In genomic region chr16:23903001-23903414, GRCh38 we compare ENCODE assay signal across 15 cellular contexts.
DNase-seq lines count a peak whose midpoint lies in the region; ATAC-seq and TF ChIP-seq lines count a peak whose summit lies in the region.
"Had no signal": no experiment of that assay in that cellular context is flagged by ENCODE, and none has a peak within 500 bp of the region (broad histone marks: within the 10 kb centered on the region; RNA-seq: fewer than 3 reads in every experiment).

No MANE protein-coding gene starts in this region.

- H3K9me3 ChIP-seq in breast epithelium (no peaks in the 10 kb centered on the region), vagina (no peaks in the 10 kb centered on the region), gastrocnemius medialis (no peaks in the 10 kb centered on the region)
- H3K9me3 ChIP-seq: pancreas had no signal

- TF ChIP-seq POLR2A in breast epithelium (IDR thresholded peaks at IDR 0.05) (no peak), vagina (IDR thresholded peaks at IDR 0.05) (no peak), gastrocnemius medialis (IDR thresholded peaks at IDR 0.05) (no peak)

- DNase-seq in MCF 10A (ENCODE audit: unreplicated experiment): peak; percentile 73
- no peak for DNase-seq in breast epithelium (ENCODE audit: low spot score in 2 of 2)
- peak; percentile 78 for DNase-seq in RPMI7951 (ENCODE audit: low read depth)
- no peak for DNase-seq in effector memory CD8-positive, alpha-beta T cell
- no peak for DNase-seq in vagina (ENCODE audit: extremely low spot score in 2 of 2)
- no peak for DNase-seq in NCI-H748 (lab: John Stamatoyannopoulos, UW; ENCODE audit: unreplicated experiment)
- no peak for DNase-seq in gastrocnemius medialis
- DNase-seq: activated CD8-positive, alpha-beta memory T cell treated with anti-CD3 and anti-CD28 coated beads for 24 hours; activated naive CD4-positive, alpha-beta T cell; HCEC 1CT; NCI-H82; pancreas; T-helper 9 cell had no signal

- TF ChIP-seq CTCF in MCF 10A (IDR thresholded peaks at IDR 0.05; ENCODE audit: unreplicated experiment): no peak
- TF ChIP-seq CTCF in breast epithelium (IDR thresholded peaks at IDR 0.05): no peak
- no peak for TF ChIP-seq CTCF in vagina (IDR thresholded peaks at IDR 0.05)
- no peak for TF ChIP-seq CTCF in gastrocnemius medialis (IDR thresholded peaks at IDR 0.05 in 4 of 5, conservative IDR thresholded peaks at IDR 0.05 in 1 of 5)

- ATAC-seq in effector memory CD8-positive, alpha-beta T cell (replicated peaks): no peak
- no peak for ATAC-seq in stimulated activated memory B cell treated with anti-CD40 and anti-IgM and Interleukin-4, amounts not matched to agents 10 μg/mL and 1 μg/mL and 100 μg/mL, for 72 hours
- ATAC-seq in gastrocnemius medialis: no peak
- ATAC-seq: pancreas had no signal

- H3K36me3 Mint-ChIP-seq in MCF 10A (ENCODE audit: insufficient read depth, unreplicated experiment): no peaks in the 10 kb centered on the region
- no peaks in the 10 kb centered on the region for H3K36me3 Mint-ChIP-seq in effector memory CD8-positive, alpha-beta T cell (ENCODE audit: insufficient read depth)
- H3K36me3 Mint-ChIP-seq in stimulated activated memory B cell treated with anti-CD40 and anti-IgM and Interleukin-4, amounts not matched to agents 10 μg/mL and 1 μg/mL and 100 μg/mL, for 72 hours: peaks cover 25% of the 10 kb centered on the region

- no peak overlapping the region for H3K4me3 Mint-ChIP-seq in MCF 10A (ENCODE audit: unreplicated experiment)
- peak overlapping the region in 1 of 2 donors; percentile 8 for H3K4me3 Mint-ChIP-seq in effector memory CD8-positive, alpha-beta T cell
- no peak overlapping the region for H3K4me3 Mint-ChIP-seq in stimulated activated memory B cell treated with anti-CD40 and anti-IgM and Interleukin-4, amounts not matched to agents 10 μg/mL and 1 μg/mL and 100 μg/mL, for 72 hours

- H3K27ac ChIP-seq in breast epithelium: no peak overlapping the region
- no peak overlapping the region for H3K27ac ChIP-seq in vagina
- H3K27ac ChIP-seq in gastrocnemius medialis: no peak overlapping the region
- H3K27ac ChIP-seq: cardiac muscle cell, pancreas had no signal

- POLR2A ChIA-PET in MCF 10A (lab: Yijun Ruan, JAX): interaction anchor here (0.7 to 3.9 kb wide), 3 partner anchors 10 to 101 kb away, joined by 3 to 21 read pairs (median 11); no protein-coding TSS in a partner anchor

- in situ Hi-C loops in gastrocnemius medialis (cut with MboI; ENCODE audit: low sequenced_read_pairs in 4 of 4): no loop called here

- H3K36me3 ChIP-seq in breast epithelium: no peaks in the 10 kb centered on the region
- no peaks in the 10 kb centered on the region for H3K36me3 ChIP-seq in vagina
- no peaks in the 10 kb centered on the region for H3K36me3 ChIP-seq in gastrocnemius medialis
- H3K36me3 ChIP-seq: cardiac muscle cell, pancreas had no signal

- CTCF ChIA-PET in MCF 10A (lab: Yijun Ruan, JAX): interaction anchor here (1.0 to 4.0 kb wide), 3 partner anchors 10 to 139 kb away, joined by 3 to 22 read pairs (median 4); no protein-coding TSS in a partner anchor

- H3K4me1 ChIP-seq in breast epithelium: no peaks in the 10 kb centered on the region
- peaks cover 14% of the 10 kb centered on the region for H3K4me1 ChIP-seq in vagina
- no peaks in the 10 kb centered on the region for H3K4me1 ChIP-seq in gastrocnemius medialis
- H3K4me1 ChIP-seq: pancreas had no signal

- H3K9me3 Mint-ChIP-seq in MCF 10A (ENCODE audit: unreplicated experiment): no peaks in the 10 kb centered on the region
- no peaks in the 10 kb centered on the region for H3K9me3 Mint-ChIP-seq in effector memory CD8-positive, alpha-beta T cell
- H3K9me3 Mint-ChIP-seq in stimulated activated memory B cell treated with anti-CD40 and anti-IgM and Interleukin-4, amounts not matched to agents 10 μg/mL and 1 μg/mL and 100 μg/mL, for 72 hours: no peaks in the 10 kb centered on the region

- no TSS peak for BruUV-seq in MCF 10A (replicated peaks; lab: Mats Ljungman, UMichigan)

- H3K27ac Mint-ChIP-seq in MCF 10A (ENCODE audit: low read depth, unreplicated experiment): no peak overlapping the region
- H3K27ac Mint-ChIP-seq in effector memory CD8-positive, alpha-beta T cell: peak overlapping the region; percentile 84 to 87
- H3K27ac Mint-ChIP-seq in stimulated activated memory B cell treated with anti-CD40 and anti-IgM and Interleukin-4, amounts not matched to agents 10 μg/mL and 1 μg/mL and 100 μg/mL, for 72 hours: peak overlapping the region; percentile 85

- H3K4me3 ChIP-seq in breast epithelium (no peak overlapping the region), vagina (no peak overlapping the region), gastrocnemius medialis (no peak overlapping the region)
- H3K4me3 ChIP-seq: cardiac muscle cell, pancreas had no signal

- intact Hi-C loops in MCF 10A (cut with micrococcal nuclease) (no loop called here), breast epithelium (cut with DNase I; ENCODE audit: low total_unique reads) (no loop called here), vagina (cut with DNase I) (no loop called here), gastrocnemius medialis (cut with DNase I; ENCODE audit: low total_unique reads) (no loop called here)

- H3K4me1 Mint-ChIP-seq in MCF 10A (ENCODE audit: insufficient read depth, unreplicated experiment): peaks cover 19% of the 10 kb centered on the region
- H3K4me1 Mint-ChIP-seq in effector memory CD8-positive, alpha-beta T cell (ENCODE audit: low read depth in 2 of 2): peaks cover 50 to 80% of the 10 kb centered on the region in 2 donors
- H3K4me1 Mint-ChIP-seq in stimulated activated memory B cell treated with anti-CD40 and anti-IgM and Interleukin-4, amounts not matched to agents 10 μg/mL and 1 μg/mL and 100 μg/mL, for 72 hours: peaks cover 96% of the 10 kb centered on the region

- H3K27me3 ChIP-seq in breast epithelium (no peaks in the 10 kb centered on the region), vagina (no peaks in the 10 kb centered on the region), gastrocnemius medialis (no peaks in the 10 kb centered on the region)
- H3K27me3 ChIP-seq: cardiac muscle cell, pancreas had no signal

- no peaks in the 10 kb centered on the region for H3K27me3 Mint-ChIP-seq in MCF 10A (ENCODE audit: insufficient read depth, unreplicated experiment)
- no peaks in the 10 kb centered on the region for H3K27me3 Mint-ChIP-seq in effector memory CD8-positive, alpha-beta T cell
- no peaks in the 10 kb centered on the region for H3K27me3 Mint-ChIP-seq in stimulated activated memory B cell treated with anti-CD40 and anti-IgM and Interleukin-4, amounts not matched to agents 10 μg/mL and 1 μg/mL and 100 μg/mL, for 72 hours

Comparison
In these comparisons a context has a peak if more than half of its experiments do, and no peak if none do; other contexts are left out.
1. DNase-seq: peak in MCF 10A (single experiment) and RPMI7951 (single experiment); none in breast epithelium (0 of 2), effector memory CD8-positive, alpha-beta T cell (0 of 3), vagina (0 of 2), NCI-H748 (single experiment) and gastrocnemius medialis (0 of 2).